Comparison of ENCODE assay signal across 1 cellular context in genomic region chr22:42915980-42916765, GRCh38.
TF ChIP-seq lines count a peak whose summit lies in the region.

No MANE protein-coding gene starts in this region.

TF ChIP-seq in GM23338, 12 proteins besides CTCF, POLR2A, EP300 and RAD21:
- TF ChIP-seq ZNF462 (CRISPR knock-in tag; IDR thresholded peaks at IDR 0.05), result no peak
- TF ChIP-seq EZH2 (IDR thresholded peaks at IDR 0.05; ENCODE audit: low read depth, unreplicated experiment), result no peak
